ENCODE assay signal across 2 cellular contexts in the genomic region with DNA sequence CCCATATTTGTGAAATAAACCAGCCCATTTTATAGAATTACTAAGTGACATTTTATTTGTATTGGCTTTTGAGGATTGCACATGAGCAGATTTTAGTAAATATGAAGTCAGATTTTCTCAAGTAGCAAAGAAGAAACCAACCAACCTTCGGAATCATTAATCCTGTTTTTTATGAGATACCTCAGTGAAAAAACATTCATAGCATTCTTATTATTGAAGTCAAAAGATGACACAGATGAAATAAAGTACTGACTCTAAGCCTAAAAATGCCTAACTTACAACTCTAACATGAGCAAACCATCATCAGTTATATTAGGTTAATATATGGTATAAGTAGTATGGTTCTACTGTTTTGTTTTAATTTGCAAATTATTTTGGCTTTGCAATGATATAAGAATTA.
TF ChIP-seq lines count a peak whose summit lies in the region.

No MANE protein-coding gene starts in this region.

TF ChIP-seq in SK-N-SH treated with all-trans-retinoic acid at 6 μM for 48 hours, 23 proteins besides CTCF, POLR2A, EP300 and RAD21:
- TF ChIP-seq, protein P1, sequence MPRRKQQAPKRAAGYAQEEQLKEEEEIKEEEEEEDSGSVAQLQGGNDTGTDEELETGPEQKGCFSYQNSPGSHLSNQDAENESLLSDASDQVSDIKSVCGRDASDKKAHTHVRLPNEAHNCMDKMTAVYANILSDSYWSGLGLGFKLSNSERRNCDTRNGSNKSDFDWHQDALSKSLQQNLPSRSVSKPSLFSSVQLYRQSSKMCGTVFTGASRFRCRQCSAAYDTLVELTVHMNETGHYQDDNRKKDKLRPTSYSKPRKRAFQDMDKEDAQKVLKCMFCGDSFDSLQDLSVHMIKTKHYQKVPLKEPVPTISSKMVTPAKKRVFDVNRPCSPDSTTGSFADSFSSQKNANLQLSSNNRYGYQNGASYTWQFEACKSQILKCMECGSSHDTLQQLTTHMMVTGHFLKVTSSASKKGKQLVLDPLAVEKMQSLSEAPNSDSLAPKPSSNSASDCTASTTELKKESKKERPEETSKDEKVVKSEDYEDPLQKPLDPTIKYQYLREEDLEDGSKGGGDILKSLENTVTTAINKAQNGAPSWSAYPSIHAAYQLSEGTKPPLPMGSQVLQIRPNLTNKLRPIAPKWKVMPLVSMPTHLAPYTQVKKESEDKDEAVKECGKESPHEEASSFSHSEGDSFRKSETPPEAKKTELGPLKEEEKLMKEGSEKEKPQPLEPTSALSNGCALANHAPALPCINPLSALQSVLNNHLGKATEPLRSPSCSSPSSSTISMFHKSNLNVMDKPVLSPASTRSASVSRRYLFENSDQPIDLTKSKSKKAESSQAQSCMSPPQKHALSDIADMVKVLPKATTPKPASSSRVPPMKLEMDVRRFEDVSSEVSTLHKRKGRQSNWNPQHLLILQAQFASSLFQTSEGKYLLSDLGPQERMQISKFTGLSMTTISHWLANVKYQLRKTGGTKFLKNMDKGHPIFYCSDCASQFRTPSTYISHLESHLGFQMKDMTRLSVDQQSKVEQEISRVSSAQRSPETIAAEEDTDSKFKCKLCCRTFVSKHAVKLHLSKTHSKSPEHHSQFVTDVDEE (CRISPR knock-in tag; IDR thresholded peaks at IDR 0.05): no peak
- TF ChIP-seq, protein P2, sequence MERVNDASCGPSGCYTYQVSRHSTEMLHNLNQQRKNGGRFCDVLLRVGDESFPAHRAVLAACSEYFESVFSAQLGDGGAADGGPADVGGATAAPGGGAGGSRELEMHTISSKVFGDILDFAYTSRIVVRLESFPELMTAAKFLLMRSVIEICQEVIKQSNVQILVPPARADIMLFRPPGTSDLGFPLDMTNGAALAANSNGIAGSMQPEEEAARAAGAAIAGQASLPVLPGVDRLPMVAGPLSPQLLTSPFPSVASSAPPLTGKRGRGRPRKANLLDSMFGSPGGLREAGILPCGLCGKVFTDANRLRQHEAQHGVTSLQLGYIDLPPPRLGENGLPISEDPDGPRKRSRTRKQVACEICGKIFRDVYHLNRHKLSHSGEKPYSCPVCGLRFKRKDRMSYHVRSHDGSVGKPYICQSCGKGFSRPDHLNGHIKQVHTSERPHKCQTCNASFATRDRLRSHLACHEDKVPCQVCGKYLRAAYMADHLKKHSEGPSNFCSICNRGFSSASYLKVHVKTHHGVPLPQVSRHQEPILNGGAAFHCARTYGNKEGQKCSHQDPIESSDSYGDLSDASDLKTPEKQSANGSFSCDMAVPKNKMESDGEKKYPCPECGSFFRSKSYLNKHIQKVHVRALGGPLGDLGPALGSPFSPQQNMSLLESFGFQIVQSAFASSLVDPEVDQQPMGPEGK (CRISPR knock-in tag; IDR thresholded peaks at IDR 0.05; ENCODE audit: borderline replicate concordance): no peak
- TF ChIP-seq, protein P3, sequence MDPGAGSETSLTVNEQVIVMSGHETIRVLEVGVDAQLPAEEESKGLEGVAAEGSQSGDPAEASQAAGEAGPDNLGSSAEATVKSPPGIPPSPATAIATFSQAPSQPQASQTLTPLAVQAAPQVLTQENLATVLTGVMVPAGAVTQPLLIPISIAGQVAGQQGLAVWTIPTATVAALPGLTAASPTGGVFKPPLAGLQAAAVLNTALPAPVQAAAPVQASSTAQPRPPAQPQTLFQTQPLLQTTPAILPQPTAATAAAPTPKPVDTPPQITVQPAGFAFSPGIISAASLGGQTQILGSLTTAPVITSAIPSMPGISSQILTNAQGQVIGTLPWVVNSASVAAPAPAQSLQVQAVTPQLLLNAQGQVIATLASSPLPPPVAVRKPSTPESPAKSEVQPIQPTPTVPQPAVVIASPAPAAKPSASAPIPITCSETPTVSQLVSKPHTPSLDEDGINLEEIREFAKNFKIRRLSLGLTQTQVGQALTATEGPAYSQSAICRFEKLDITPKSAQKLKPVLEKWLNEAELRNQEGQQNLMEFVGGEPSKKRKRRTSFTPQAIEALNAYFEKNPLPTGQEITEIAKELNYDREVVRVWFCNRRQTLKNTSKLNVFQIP (CRISPR knock-in tag; IDR thresholded peaks at IDR 0.05; ENCODE audit: borderline replicate concordance, low read depth): no peak
- no peak for TF ChIP-seq SNAI2 (CRISPR knock-in tag; IDR thresholded peaks at IDR 0.05)
- TF ChIP-seq ZNF8 (CRISPR knock-in tag; IDR thresholded peaks at IDR 0.05): no peak
- no peak for TF ChIP-seq ZFP3 (CRISPR knock-in tag; IDR thresholded peaks at IDR 0.05)
- TF ChIP-seq PPARA (CRISPR knock-in tag; IDR thresholded peaks at IDR 0.05; ENCODE audit: borderline replicate concordance): no peak
- no peak for TF ChIP-seq TCF4 (CRISPR knock-in tag; IDR thresholded peaks at IDR 0.05; ENCODE audit: borderline replicate concordance)
- TF ChIP-seq CSDC2 (CRISPR knock-in tag; IDR thresholded peaks at IDR 0.05): no peak
- TF ChIP-seq, protein P4, sequence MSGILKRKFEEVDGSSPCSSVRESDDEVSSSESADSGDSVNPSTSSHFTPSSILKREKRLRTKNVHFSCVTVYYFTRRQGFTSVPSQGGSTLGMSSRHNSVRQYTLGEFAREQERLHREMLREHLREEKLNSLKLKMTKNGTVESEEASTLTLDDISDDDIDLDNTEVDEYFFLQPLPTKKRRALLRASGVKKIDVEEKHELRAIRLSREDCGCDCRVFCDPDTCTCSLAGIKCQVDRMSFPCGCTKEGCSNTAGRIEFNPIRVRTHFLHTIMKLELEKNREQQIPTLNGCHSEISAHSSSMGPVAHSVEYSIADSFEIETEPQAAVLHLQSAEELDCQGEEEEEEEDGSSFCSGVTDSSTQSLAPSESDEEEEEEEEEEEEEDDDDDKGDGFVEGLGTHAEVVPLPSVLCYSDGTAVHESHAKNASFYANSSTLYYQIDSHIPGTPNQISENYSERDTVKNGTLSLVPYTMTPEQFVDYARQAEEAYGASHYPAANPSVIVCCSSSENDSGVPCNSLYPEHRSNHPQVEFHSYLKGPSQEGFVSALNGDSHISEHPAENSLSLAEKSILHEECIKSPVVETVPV (CRISPR knock-in tag; IDR thresholded peaks at IDR 0.05): no peak
- TF ChIP-seq, protein P5, sequence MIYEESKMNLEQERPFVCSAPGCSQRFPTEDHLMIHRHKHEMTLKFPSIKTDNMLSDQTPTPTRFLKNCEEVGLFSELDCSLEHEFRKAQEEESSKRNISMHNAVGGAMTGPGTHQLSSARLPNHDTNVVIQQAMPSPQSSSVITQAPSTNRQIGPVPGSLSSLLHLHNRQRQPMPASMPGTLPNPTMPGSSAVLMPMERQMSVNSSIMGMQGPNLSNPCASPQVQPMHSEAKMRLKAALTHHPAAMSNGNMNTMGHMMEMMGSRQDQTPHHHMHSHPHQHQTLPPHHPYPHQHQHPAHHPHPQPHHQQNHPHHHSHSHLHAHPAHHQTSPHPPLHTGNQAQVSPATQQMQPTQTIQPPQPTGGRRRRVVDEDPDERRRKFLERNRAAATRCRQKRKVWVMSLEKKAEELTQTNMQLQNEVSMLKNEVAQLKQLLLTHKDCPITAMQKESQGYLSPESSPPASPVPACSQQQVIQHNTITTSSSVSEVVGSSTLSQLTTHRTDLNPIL (CRISPR knock-in tag; IDR thresholded peaks at IDR 0.05; ENCODE audit: low read depth): no peak
- TF ChIP-seq ZFP30 (CRISPR knock-in tag; IDR thresholded peaks at IDR 0.05): no peak
- TF ChIP-seq TOX (CRISPR knock-in tag; IDR thresholded peaks at IDR 0.05; ENCODE audit: borderline replicate concordance): no peak
- TF ChIP-seq BACH2 (CRISPR knock-in tag; IDR thresholded peaks at IDR 0.05; ENCODE audit: borderline replicate concordance): no peak
- no peak for TF ChIP-seq ESRRG (CRISPR knock-in tag; IDR thresholded peaks at IDR 0.05)
- no peak for TF ChIP-seq ISL1 (CRISPR knock-in tag; IDR thresholded peaks at IDR 0.05)
- TF ChIP-seq GLIS3 (CRISPR knock-in tag; IDR thresholded peaks at IDR 0.05): no peak
- TF ChIP-seq ZNF70 (CRISPR knock-in tag; IDR thresholded peaks at IDR 0.05): no peak
- no peak for TF ChIP-seq ZC3H10 (CRISPR knock-in tag; IDR thresholded peaks at IDR 0.05)

TF ChIP-seq in SK-N-SH, 30 proteins besides CTCF, POLR2A, EP300 and RAD21 (continued from another document):
- no peak for TF ChIP-seq RFX5 (IDR thresholded peaks at IDR 0.05; ENCODE audit: low read length)
- TF ChIP-seq FOXJ3 (CRISPR knock-in tag; IDR thresholded peaks at IDR 0.05): no peak
- no peak for TF ChIP-seq GATA2 (CRISPR knock-in tag; IDR thresholded peaks at IDR 0.05)
- TF ChIP-seq JUND (IDR thresholded peaks at IDR 0.05): no peak
